Comparison of ENCODE assay signal across 8 cellular contexts in the genomic region with DNA sequence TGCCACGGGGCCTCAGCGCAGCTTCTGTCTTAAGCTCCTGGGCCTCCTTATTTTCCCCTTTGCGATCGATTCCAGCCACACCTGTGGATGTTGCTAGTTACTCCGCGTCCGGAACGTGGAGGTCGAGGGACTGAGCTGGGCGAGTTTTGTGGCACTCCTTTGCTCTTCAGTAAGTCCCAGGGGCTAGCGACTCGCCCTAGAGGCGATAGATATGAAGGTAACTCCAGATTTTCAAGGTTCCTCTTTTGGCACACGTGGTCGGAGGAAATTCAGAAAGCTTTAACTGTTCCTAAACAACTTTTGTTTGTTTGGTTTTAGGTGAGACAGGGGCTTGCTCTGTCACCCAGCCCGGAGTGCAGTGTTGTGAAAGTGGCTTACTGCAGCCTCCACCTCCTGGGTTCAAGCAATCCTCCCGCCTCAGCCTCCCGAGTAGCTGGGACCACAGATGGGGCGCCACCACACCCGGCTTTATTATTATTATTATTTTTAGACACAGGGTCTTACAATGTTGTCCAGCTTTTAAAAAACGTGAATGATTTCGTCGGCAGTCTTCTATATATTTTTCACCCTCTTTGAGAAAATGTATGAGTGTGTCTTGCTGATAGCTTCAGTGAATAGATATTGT. TPM values are rescaled to one million over a fixed set of nuclear protein-coding genes. Genes with fewer than 3 reads are reported as not detected.
DNase-seq lines count a peak whose midpoint lies in the region; ATAC-seq, FAIRE-seq and TF ChIP-seq lines count a peak whose summit lies in the region.

No MANE protein-coding gene starts in this region.

- H3K4me3 ChIP-seq in K562, result peak overlapping the region; percentile 80
- peak overlapping the region; percentile 64 to 85 (median 83) for H3K4me3 ChIP-seq in keratinocyte (ENCODE audit: control insufficient read depth in 2 of 3, extremely low read depth in 1 of 3, insufficient read depth in 2 of 3, low read depth in 1 of 3, low read length in 3 of 3)

- FAIRE-seq in K562 (lab: Jason Lieb, UNC) (no peak), keratinocyte (lab: Jason Lieb, UNC) (no peak)

- H3K4me1 ChIP-seq in K562 (replicated peaks in 1 of 2; ENCODE audit: control insufficient read depth in 2 of 2, insufficient read depth in 2 of 2, low read length in 2 of 2) (peaks cover 4 to 10% of the 10 kb centered on the region in 2 experiments; a peak in 4 of 5 replicates), keratinocyte (ENCODE audit: control insufficient read depth, extremely low read depth, insufficient read depth, low read length) (peaks cover 15% of the 10 kb centered on the region)

- peak; percentile 5 for DNase-seq in stimulated activated CD4-positive, alpha-beta T cell treated with anti-CD3 and anti-CD28 coated beads, Interleukin-12 subunit alpha, Interleukin-12 subunit beta, amount 100 ng/mL, for 4 hours
- no peak for DNase-seq in stimulated activated CD4-positive, alpha-beta T cell treated with anti-CD3 and anti-CD28 coated beads, Interleukin-4, amount 100 ng/mL, for 4 hours
- DNase-seq in NCI-H69 (lab: John Stamatoyannopoulos, UW) (peak; percentile 33), K562 (ENCODE audit: extremely low read depth in 1 of 4, low spot score in 3 of 4) (peak in 1 of 4 experiments; percentile 52), keratinocyte (ENCODE audit: low read depth, low spot score) (no peak)
- DNase-seq in stimulated activated naive CD8-positive, alpha-beta T cell treated with anti-CD3 and anti-CD28 coated beads, Interleukin-15, amount 100 ng/mL, for 72 hours, result no peak
- no peak for DNase-seq in activated effector memory CD4-positive, alpha-beta T cell treated with Interleukin-2 at 50 U/mL for 16 hours

- no peak for TF ChIP-seq EP300 in K562 (IDR thresholded peaks at IDR 0.05; ENCODE audit: low read length)

- H3K4me3 Mint-ChIP-seq in stimulated activated naive CD8-positive, alpha-beta T cell treated with anti-CD3 and anti-CD28 coated beads, Interleukin-15, amount 100 ng/mL, for 72 hours, result peak overlapping the region; percentile 91 to 94

- H2AFZ ChIP-seq in K562 (ENCODE audit: low read depth, low read length), result peak overlapping the region; percentile 82
- peak overlapping the region; percentile 93 for H2AFZ ChIP-seq in keratinocyte (ENCODE audit: control insufficient read depth, low read length)

- peak overlapping the region; percentile 93 for H3K4me2 ChIP-seq in K562 (ENCODE audit: insufficient read depth, low read length)
- H3K4me2 ChIP-seq in keratinocyte (ENCODE audit: control insufficient read depth, extremely low read depth, insufficient read depth, low read depth, low read length), result peak overlapping the region; percentile 92

- no peaks in the 10 kb centered on the region for H3K9me3 Mint-ChIP-seq in stimulated activated naive CD8-positive, alpha-beta T cell treated with anti-CD3 and anti-CD28 coated beads, Interleukin-15, amount 100 ng/mL, for 72 hours

- no peaks in the 10 kb centered on the region for H3K27me3 ChIP-seq in K562 (ENCODE audit: control insufficient read depth in 2 of 2, insufficient read depth in 2 of 2, low read length in 2 of 2)
- H3K27me3 ChIP-seq in keratinocyte (ENCODE audit: control insufficient read depth, extremely low read depth, insufficient read depth, low read length), result no peaks in the 10 kb centered on the region

- CTCF ChIA-PET in K562 (lab: Yijun Ruan, JAX; ENCODE audit: low intra/inter-chr PET ratio), result no interaction called here

- H4K20me1 ChIP-seq in K562 (replicated peaks; ENCODE audit: control insufficient read depth, insufficient read depth, low read length) (no peaks in the 10 kb centered on the region), keratinocyte (ENCODE audit: control insufficient read depth, extremely low read depth, insufficient read depth, low read length) (no peaks in the 10 kb centered on the region)

- H3K27me3 Mint-ChIP-seq in stimulated activated naive CD8-positive, alpha-beta T cell treated with anti-CD3 and anti-CD28 coated beads, Interleukin-15, amount 100 ng/mL, for 72 hours, result no peaks in the 10 kb centered on the region

- H3K4me1 Mint-ChIP-seq in stimulated activated naive CD8-positive, alpha-beta T cell treated with anti-CD3 and anti-CD28 coated beads, Interleukin-15, amount 100 ng/mL, for 72 hours, result peaks cover 37% of the 10 kb centered on the region

- intact Hi-C loops in K562 (cut with micrococcal nuclease), result no loop called here

- H3K27ac ChIP-seq in K562 (ENCODE audit: extremely low read depth, low read depth, low read length) (peak overlapping the region; percentile 74), keratinocyte (ENCODE audit: control insufficient read depth, insufficient read depth, low read length) (peak overlapping the region; percentile 84)

- H3K27ac Mint-ChIP-seq in stimulated activated naive CD8-positive, alpha-beta T cell treated with anti-CD3 and anti-CD28 coated beads, Interleukin-15, amount 100 ng/mL, for 72 hours, result peak overlapping the region; percentile 44 to 95

- H3K36me3 ChIP-seq in K562 (ENCODE audit: control insufficient read depth, insufficient read depth, low read length), result peaks cover 8% of the 10 kb centered on the region; the same call in 1 of the 3 replicates
- peaks cover 0 to 2% of the 10 kb centered on the region in 2 experiments for H3K36me3 ChIP-seq in keratinocyte (ENCODE audit: control insufficient read depth in 2 of 2, extremely low read depth in 1 of 2, insufficient read depth in 2 of 2, low read length in 2 of 2)

- no peak for TF ChIP-seq RAD21 in K562 (CRISPR knock-in tag; conservative IDR thresholded peaks at IDR 0.05 in 1 of 2, IDR thresholded peaks at IDR 0.05 in 1 of 2)

- BruUV-seq in K562 (replicated peaks; lab: Mats Ljungman, UMichigan), result no TSS peak

- no peaks in the 10 kb centered on the region for H3K9me3 ChIP-seq in K562 (replicated peaks; ENCODE audit: control insufficient read depth, insufficient read depth, low read depth, low read length)
- H3K9me3 ChIP-seq in keratinocyte (ENCODE audit: control insufficient read depth, low read depth, low read length), result no peaks in the 10 kb centered on the region

- WGBS in K562 (ENCODE audit: insufficient coverage, low coverage, missing lambda C conversion rate), result 2% methylated on average over 23 of the region's 23 CpGs

- dilution Hi-C loops in keratinocyte (cut with MboI; ENCODE audit: extremely low pct_ligation_motif_present, low sequenced_read_pairs), result no loop called here

- no peak for TF ChIP-seq POLR2A in K562 (conservative IDR thresholded peaks at IDR 0.05)

- in situ Hi-C loops in K562 (cut with MboI), result no loop called here

- POLR2A ChIA-PET in K562 (lab: Yijun Ruan, JAX), result interaction anchor here (0.6 to 1.8 kb wide), 10 partner anchors 9 to 1237 kb away, joined by 3 to 9 read pairs (median 3); a partner anchor contains a TSS

- H3K79me2 ChIP-seq in K562 (ENCODE audit: control insufficient read depth, insufficient read depth, low read length), result peaks cover 14% of the 10 kb centered on the region; the same call in 2 of the 3 replicates
- peaks cover 5% of the 10 kb centered on the region for H3K79me2 ChIP-seq in keratinocyte (ENCODE audit: control insufficient read depth, insufficient read depth, low read length)

- TF ChIP-seq CTCF in K562 (IDR thresholded peaks at IDR 0.05 in 2 of 3, conservative IDR thresholded peaks at IDR 0.05 in 1 of 3; ENCODE audit: insufficient read depth in 2 of 3, low read depth in 1 of 3, low read length in 3 of 3), result no peak
- no peak for TF ChIP-seq CTCF in keratinocyte (optimal IDR thresholded peaks at IDR 0.05 in 1 of 3, IDR thresholded peaks at IDR 0.05 in 1 of 3, conservative IDR thresholded peaks at IDR 0.05 in 1 of 3; ENCODE audit: extremely low read depth in 1 of 3, insufficient read depth in 2 of 3, low read length in 3 of 3)

- peak; percentile 30 for ATAC-seq in HG02678 (IDR thresholded peaks at IDR 0.05; ENCODE audit: unreplicated experiment)
- peak; percentile 61 for ATAC-seq in K562
- ATAC-seq in stimulated activated naive CD8-positive, alpha-beta T cell treated with anti-CD3 and anti-CD28 coated beads, Interleukin-15, amount 100 ng/mL, for 72 hours, result peak; percentile 18

- peak overlapping the region; percentile 71 to 94 for H3K9ac ChIP-seq in K562 (ENCODE audit: insufficient read depth in 1 of 2, low read depth in 2 of 2, low read length in 2 of 2)
- peak overlapping the region; percentile 88 for H3K9ac ChIP-seq in keratinocyte (ENCODE audit: control insufficient read depth, extremely low read depth, insufficient read depth, low read length)

- H3K9me1 ChIP-seq in K562 (ENCODE audit: control insufficient read depth, insufficient read depth, low read length), result no peaks in the 10 kb centered on the region
- H3K9me1 ChIP-seq in keratinocyte (ENCODE audit: control insufficient read depth, extremely low read depth, insufficient read depth, low read length), result no peaks in the 10 kb centered on the region

TF ChIP-seq in K562, 482 proteins besides CTCF, POLR2A, EP300 and RAD21 (continues in another document):
- TF ChIP-seq SMARCA5 (IDR thresholded peaks at IDR 0.05), result peak; percentile 53

RNA-seq across cellular contexts. Expression of a gene that starts 0.7 kb away (rescaled TPM):
- 33.7 and 51.7 TPM in 2 replicates for total RNA-seq in K562 (2011; cell fraction: chromatin; rRNA removed; ENCODE audit: low replicate concordance)
- total RNA-seq in K562 (2011; cell fraction: nucleolus; rRNA removed), result 32.1 and 34.5 TPM in 2 replicates
- total RNA-seq in K562 (2011; cell fraction: nucleoplasm; rRNA removed), result 42.4 and 60.5 TPM in 2 replicates
- total RNA-seq in K562 (2014; rRNA removed) (25.6 and 26.4 TPM in 2 replicates), K562 (2014; rRNA removed; fragmentation: Illumina TruSeq; extraction: Trizol) (40.3 and 47.2 TPM in 2 replicates), K562 (2015; rRNA removed; fragmentation: Illumina TruSeq; extraction: Trizol) (39.0 and 43.9 TPM in 2 replicates), K562 (2021) (28.6 and 31.2 TPM in 2 replicates)
- polyA plus RNA-seq in K562 (2011; rRNA removed) (35.5 and 49.5 TPM in 2 replicates), K562 (2014; fragmentation: Illumina TruSeq; extraction: Trizol) (27.5 and 28.4 TPM in 2 replicates), K562 (2014; fragmentation: Nextera tagmentation; extraction: Ambion mirVana) (10 to 100 TPM in 1 of 2 experiments, 1 to 10 TPM in 1; 8.7 to 11.4 TPM), K562 (2014; rRNA removed) (31.3 and 33.4 TPM in 2 replicates), keratinocyte (36.8 to 52.4 TPM (median 49.8 TPM) in 3 replicates)
- polyA plus RNA-seq in K562 (2011; cell fraction: cytosol; rRNA removed), result 26.6 and 51.5 TPM in 2 replicates
- 22.9 and 31.5 TPM in 2 replicates for polyA plus RNA-seq in K562 (2011; cell fraction: nucleus; rRNA removed)
- 21.6 and 28.0 TPM in 2 replicates for polyA plus RNA-seq in K562 (2012)
- 52.2 and 58.3 TPM in 2 replicates for polyA minus RNA-seq in K562 (2011; rRNA and poly(A)+ RNA removed)
- 19.7 and 24.4 TPM in 2 replicates for polyA minus RNA-seq in K562 (2011; cell fraction: cytosol; rRNA and poly(A)+ RNA removed)
- polyA minus RNA-seq in K562 (2011; cell fraction: nucleus; rRNA and poly(A)+ RNA removed), result 21.7 and 30.3 TPM in 2 replicates
- 16.8 TPM for polyA plus RNA-seq in keratinocyte (2011; ENCODE audit: low read depth)
- 27.7 and 45.0 TPM in 2 replicates for polyA plus RNA-seq in keratinocyte (2011; cell fraction: cytosol; rRNA removed)
- 52.5 and 76.1 TPM in 2 replicates for polyA plus RNA-seq in keratinocyte (2011; cell fraction: nucleus; rRNA removed)
- polyA plus RNA-seq in keratinocyte (2012; ENCODE audit: low replicate concordance), result 23.6 and 29.1 TPM in 2 replicates
- 12.1 to 52.1 TPM (median 49.4 TPM) in 3 replicates for polyA minus RNA-seq in keratinocyte
- polyA minus RNA-seq in keratinocyte (2011; cell fraction: cytosol; rRNA and poly(A)+ RNA removed), result 31.5 TPM
- polyA minus RNA-seq in keratinocyte (2011; cell fraction: nucleus; rRNA and poly(A)+ RNA removed), result 40.5 and 63.0 TPM in 2 replicates

Comparison
In these comparisons a context has a peak if more than half of its experiments do, and no peak if none do; other contexts are left out.
1. DNase-seq: peak in stimulated activated CD4-positive, alpha-beta T cell treated with anti-CD3 and anti-CD28 coated beads, Interleukin-12 subunit alpha, Interleukin-12 subunit beta, amount 100 ng/mL, for 4 hours (single experiment) and NCI-H69 (single experiment); none in stimulated activated CD4-positive, alpha-beta T cell treated with anti-CD3 and anti-CD28 coated beads, Interleukin-4, amount 100 ng/mL, for 4 hours (0 of 2), keratinocyte (single experiment), stimulated activated naive CD8-positive, alpha-beta T cell treated with anti-CD3 and anti-CD28 coated beads, Interleukin-15, amount 100 ng/mL, for 72 hours (0 of 2) and activated effector memory CD4-positive, alpha-beta T cell treated with Interleukin-2 at 50 U/mL for 16 hours (single experiment).
2. Peak in every context shown above with its lines, with median percentiles within 50 percentile points of each other: ATAC-seq.